Comparison of ENCODE assay signal across 11 cellular contexts in the genomic region with DNA sequence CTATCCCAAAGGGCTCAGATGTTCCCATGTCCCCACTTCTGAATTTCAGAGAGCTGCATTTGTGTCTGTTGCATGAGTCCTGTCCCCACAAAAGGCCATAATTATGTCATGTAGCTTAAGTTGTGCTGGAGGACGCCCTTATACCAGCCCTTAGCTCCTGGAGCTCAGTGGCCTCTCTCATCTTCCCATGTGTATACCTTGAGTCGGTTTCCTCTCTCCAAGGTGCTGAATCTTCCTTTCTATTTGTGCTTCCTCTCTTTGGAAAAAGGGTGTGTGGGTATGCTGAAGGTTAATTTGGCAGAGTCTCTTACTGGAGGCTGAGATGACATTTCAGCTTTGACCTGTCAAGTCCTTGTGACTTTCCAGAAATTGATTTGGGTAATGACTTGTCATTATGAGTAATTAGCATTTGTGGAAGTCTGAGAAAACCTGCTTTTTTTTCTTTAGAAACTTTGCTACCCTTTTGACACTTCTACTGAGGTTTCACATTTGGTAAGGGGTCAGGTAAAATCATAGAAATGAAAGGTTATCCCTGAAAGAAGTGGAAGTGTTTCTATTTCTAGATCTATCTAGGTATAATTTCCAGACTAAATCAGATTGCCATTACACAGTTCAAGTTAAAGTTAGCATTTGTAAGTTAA.
A peak's percentile ranks its signal among the peaks of the same experiment; 100 is the strongest.
DNase-seq lines count a peak whose midpoint lies in the region; ATAC-seq and TF ChIP-seq lines count a peak whose summit lies in the region.
"Had no signal": no experiment of that assay in that cellular context is flagged by ENCODE, and none has a peak within 500 bp of the region (broad histone marks: within the 10 kb centered on the region; RNA-seq: fewer than 3 reads in every experiment).

No MANE protein-coding gene starts in this region.

- no peak overlapping the region for H3K27ac Mint-ChIP-seq in GM23338
- H3K27ac Mint-ChIP-seq: activated naive CD8-positive, alpha-beta T cell; natural killer cell had no signal

- ATAC-seq in GM23338 (peak; percentile 90), HG02763 (IDR thresholded peaks at IDR 0.05; ENCODE audit: unreplicated experiment) (no peak), lower lobe of right lung (no peak), HG02642 (IDR thresholded peaks at IDR 0.05; ENCODE audit: poor library complexity, unreplicated experiment) (no peak)
- ATAC-seq: natural killer cell had no signal

- H3K4me1 ChIP-seq in GM23338 (ENCODE audit: insufficient read depth) (no peaks in the 10 kb centered on the region), lower lobe of right lung (no peaks in the 10 kb centered on the region)

- H4K20me1 ChIP-seq in GM23338 (replicated peaks; ENCODE audit: insufficient read depth): no peaks in the 10 kb centered on the region

- no peaks in the 10 kb centered on the region for H3K36me3 ChIP-seq in GM23338 (ENCODE audit: insufficient read depth)
- no peaks in the 10 kb centered on the region for H3K36me3 ChIP-seq in lower lobe of right lung

- in situ Hi-C loops in GM13976 (cut with MboI; ENCODE audit: low sequenced_read_pairs, unreplicated experiment): no loop called here

- H3K27me3 Mint-ChIP-seq in GM23338 (ENCODE audit: insufficient read depth, low read depth, poor library complexity): peaks cover 3% of the 10 kb centered on the region
- H3K27me3 Mint-ChIP-seq: activated naive CD8-positive, alpha-beta T cell had no signal

- H3K4me3 ChIP-seq in GM23338: no peak overlapping the region
- no peak overlapping the region for H3K4me3 ChIP-seq in choroid plexus epithelial cell (ENCODE audit: low read depth, low read length)
- H3K4me3 ChIP-seq in lower lobe of right lung: no peak overlapping the region

- H3K79me2 ChIP-seq in GM23338 (replicated peaks; ENCODE audit: insufficient read depth): no peaks in the 10 kb centered on the region

- H3K9me3 ChIP-seq in lower lobe of right lung: no peaks in the 10 kb centered on the region

- no peak overlapping the region for H3K27ac ChIP-seq in GM23338 (ENCODE audit: low read depth)
- no peak overlapping the region for H3K27ac ChIP-seq in lower lobe of right lung
- H3K27ac ChIP-seq: VCaP had no signal

- intact Hi-C loops in lower lobe of right lung (cut with DNase I): no loop called here

- H2AFZ ChIP-seq in GM23338: no peak overlapping the region

- H3F3A ChIP-seq in GM23338 (replicated peaks; ENCODE audit: low read depth): no peaks in the 10 kb centered on the region

- no peak overlapping the region for H3K4me2 ChIP-seq in GM23338

- TF ChIP-seq CTCF in GM23338 (conservative IDR thresholded peaks at IDR 0.05; ENCODE audit: low read depth in 2 of 2): no peak
- no peak for TF ChIP-seq CTCF in choroid plexus epithelial cell (conservative IDR thresholded peaks at IDR 0.05; ENCODE audit: low read depth, low read length)
- TF ChIP-seq CTCF in lower lobe of right lung (IDR thresholded peaks at IDR 0.05): no peak
- no peak for TF ChIP-seq CTCF in GM13976 (IDR thresholded peaks at IDR 0.05; ENCODE audit: borderline replicate concordance, control extremely low read depth, extremely low read depth, insufficient read depth, missing control alignments)

- no peak overlapping the region for H3K4me3 Mint-ChIP-seq in GM23338
- H3K4me3 Mint-ChIP-seq: activated naive CD8-positive, alpha-beta T cell; natural killer cell had no signal

- DNase-seq in GM23338 (ENCODE audit: low spot score): peak; percentile 90
- peak; percentile 36 for DNase-seq in NCI-H226
- peak; percentile 69 for DNase-seq in choroid plexus epithelial cell (ENCODE audit: low read depth)
- peak; percentile 63 for DNase-seq in myocyte (ENCODE audit: low read depth)
- no peak for DNase-seq in lower lobe of right lung
- no peak for DNase-seq in GM13976 (ENCODE audit: low spot score)
- DNase-seq: natural killer cell had no signal

- H3K9me3 Mint-ChIP-seq in GM23338: no peaks in the 10 kb centered on the region

- H3K27me3 ChIP-seq in GM23338 (ENCODE audit: insufficient read depth) (no peaks in the 10 kb centered on the region), lower lobe of right lung (ENCODE audit: low read depth) (no peaks in the 10 kb centered on the region)

- H3K36me3 Mint-ChIP-seq in GM23338 (ENCODE audit: low read depth): no peaks in the 10 kb centered on the region
- H3K36me3 Mint-ChIP-seq: activated naive CD8-positive, alpha-beta T cell; natural killer cell had no signal

- peaks cover 7% of the 10 kb centered on the region for H3K4me1 Mint-ChIP-seq in GM23338
- H3K4me1 Mint-ChIP-seq: natural killer cell had no signal

- no peaks in the 10 kb centered on the region for H3K9me2 ChIP-seq in GM23338 (ENCODE audit: insufficient read depth)

TF ChIP-seq in GM23338, 12 proteins besides CTCF, POLR2A, EP300 and RAD21 (continues in another document):
- TF ChIP-seq, protein P1, sequence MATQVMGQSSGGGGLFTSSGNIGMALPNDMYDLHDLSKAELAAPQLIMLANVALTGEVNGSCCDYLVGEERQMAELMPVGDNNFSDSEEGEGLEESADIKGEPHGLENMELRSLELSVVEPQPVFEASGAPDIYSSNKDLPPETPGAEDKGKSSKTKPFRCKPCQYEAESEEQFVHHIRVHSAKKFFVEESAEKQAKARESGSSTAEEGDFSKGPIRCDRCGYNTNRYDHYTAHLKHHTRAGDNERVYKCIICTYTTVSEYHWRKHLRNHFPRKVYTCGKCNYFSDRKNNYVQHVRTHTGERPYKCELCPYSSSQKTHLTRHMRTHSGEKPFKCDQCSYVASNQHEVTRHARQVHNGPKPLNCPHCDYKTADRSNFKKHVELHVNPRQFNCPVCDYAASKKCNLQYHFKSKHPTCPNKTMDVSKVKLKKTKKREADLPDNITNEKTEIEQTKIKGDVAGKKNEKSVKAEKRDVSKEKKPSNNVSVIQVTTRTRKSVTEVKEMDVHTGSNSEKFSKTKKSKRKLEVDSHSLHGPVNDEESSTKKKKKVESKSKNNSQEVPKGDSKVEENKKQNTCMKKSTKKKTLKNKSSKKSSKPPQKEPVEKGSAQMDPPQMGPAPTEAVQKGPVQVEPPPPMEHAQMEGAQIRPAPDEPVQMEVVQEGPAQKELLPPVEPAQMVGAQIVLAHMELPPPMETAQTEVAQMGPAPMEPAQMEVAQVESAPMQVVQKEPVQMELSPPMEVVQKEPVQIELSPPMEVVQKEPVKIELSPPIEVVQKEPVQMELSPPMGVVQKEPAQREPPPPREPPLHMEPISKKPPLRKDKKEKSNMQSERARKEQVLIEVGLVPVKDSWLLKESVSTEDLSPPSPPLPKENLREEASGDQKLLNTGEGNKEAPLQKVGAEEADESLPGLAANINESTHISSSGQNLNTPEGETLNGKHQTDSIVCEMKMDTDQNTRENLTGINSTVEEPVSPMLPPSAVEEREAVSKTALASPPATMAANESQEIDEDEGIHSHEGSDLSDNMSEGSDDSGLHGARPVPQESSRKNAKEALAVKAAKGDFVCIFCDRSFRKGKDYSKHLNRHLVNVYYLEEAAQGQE (IDR thresholded peaks at IDR 0.05; ENCODE audit: unreplicated experiment): peak; percentile 88

Comparison
In these comparisons a context has a peak if more than half of its experiments do, and no peak if none do; other contexts are left out.
1. DNase-seq: peak in GM23338 (single experiment), NCI-H226 (single experiment), choroid plexus epithelial cell (single experiment) and myocyte (single experiment); none in lower lobe of right lung (single experiment) and GM13976 (single experiment).